ENCODE assay signal across 1 cellular context in genomic region chr2:96822786-96823185, GRCh38.
TF ChIP-seq lines count a peak whose summit lies in the region.

No MANE protein-coding gene starts in this region.

TF ChIP-seq in HepG2, 621 proteins besides CTCF, POLR2A, EP300 and RAD21:
- 0 out of 2 replicates have a peak, but pooled peaks have one; percentile 39 for TF ChIP-seq POLR2AphosphoS5 (IDR thresholded peaks at IDR 0.05; ENCODE audit: low read depth, low read length)
- TF ChIP-seq, protein P1, sequence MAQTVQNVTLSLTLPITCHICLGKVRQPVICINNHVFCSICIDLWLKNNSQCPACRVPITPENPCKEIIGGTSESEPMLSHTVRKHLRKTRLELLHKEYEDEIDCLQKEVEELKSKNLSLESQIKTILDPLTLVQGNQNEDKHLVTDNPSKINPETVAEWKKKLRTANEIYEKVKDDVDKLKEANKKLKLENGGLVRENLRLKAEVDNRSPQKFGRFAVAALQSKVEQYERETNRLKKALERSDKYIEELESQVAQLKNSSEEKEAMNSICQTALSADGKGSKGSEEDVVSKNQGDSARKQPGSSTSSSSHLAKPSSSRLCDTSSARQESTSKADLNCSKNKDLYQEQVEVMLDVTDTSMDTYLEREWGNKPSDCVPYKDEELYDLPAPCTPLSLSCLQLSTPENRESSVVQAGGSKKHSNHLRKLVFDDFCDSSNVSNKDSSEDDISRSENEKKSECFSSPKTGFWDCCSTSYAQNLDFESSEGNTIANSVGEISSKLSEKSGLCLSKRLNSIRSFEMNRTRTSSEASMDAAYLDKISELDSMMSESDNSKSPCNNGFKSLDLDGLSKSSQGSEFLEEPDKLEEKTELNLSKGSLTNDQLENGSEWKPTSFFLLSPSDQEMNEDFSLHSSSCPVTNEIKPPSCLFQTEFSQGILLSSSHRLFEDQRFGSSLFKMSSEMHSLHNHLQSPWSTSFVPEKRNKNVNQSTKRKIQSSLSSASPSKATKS (CRISPR knock-in tag; IDR thresholded peaks at IDR 0.05): no peak
- TF ChIP-seq NFKB2 (CRISPR knock-in tag; IDR thresholded peaks at IDR 0.05; ENCODE audit: borderline replicate concordance): no peak
